In the genomic region with DNA sequence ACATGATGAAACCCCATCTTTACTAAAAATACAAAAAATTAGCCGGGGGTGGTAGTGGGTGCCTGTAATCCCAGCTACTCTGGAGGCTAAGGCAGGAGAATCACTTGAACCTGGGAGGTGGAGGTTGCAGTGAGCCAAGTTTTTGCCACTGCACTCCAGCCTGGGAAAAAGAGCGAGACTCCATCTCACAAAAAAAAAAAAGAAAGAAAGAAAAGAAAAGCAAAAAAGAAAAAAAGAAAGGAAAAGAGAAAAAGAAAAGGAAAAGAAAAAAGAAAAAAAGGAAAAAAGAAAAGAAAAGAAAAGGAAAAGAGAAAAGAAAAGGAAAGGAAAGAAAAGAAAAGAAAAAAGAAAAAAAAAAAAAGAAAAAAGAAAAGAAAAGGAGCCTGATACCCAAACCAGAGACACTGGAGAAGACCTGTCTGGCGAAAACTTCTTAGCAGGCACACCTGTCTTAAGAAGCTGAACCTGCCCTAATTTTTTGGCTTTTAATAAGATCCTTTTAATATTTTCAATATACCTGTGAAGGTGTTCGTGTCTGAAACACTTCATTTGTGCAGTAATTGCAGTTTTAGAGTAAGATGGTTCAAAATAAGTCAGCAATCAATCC, we compare ENCODE assay signal across 21 cellular contexts.
"Had no signal": no experiment of that assay in that cellular context is flagged by ENCODE, and none has a peak within 500 bp of the region (broad histone marks: within the 10 kb centered on the region; RNA-seq: fewer than 3 reads in every experiment).

No MANE protein-coding gene starts in this region.

- H3K9me3 ChIP-seq: suprapubic skin, thoracic aorta, tibial artery, upper lobe of right lung had no signal

- ATAC-seq: natural killer cell treated with Interleukin-12 subunit alpha and Interleukin-12 subunit beta and Interleukin-15 and Interleukin-18, amount 100 ng/mL, for 72 hours; right cardiac atrium; sciatic nerve; stimulated activated effector memory CD8-positive, alpha-beta T cell treated with anti-CD3 and anti-CD28 coated beads, Interleukin-12 subunit alpha, Interleukin-12 subunit beta, amount 100 ng/mL, for 72 hours; upper lobe of right lung had no signal

- H3K27me3 ChIP-seq: ovary, tibial artery, upper lobe of right lung had no signal

- H3K27ac ChIP-seq: hepatocyte, left ventricle myocardium inferior, ovary, skin epidermis, suprapubic skin, thoracic aorta, tibial artery, upper lobe of right lung had no signal

- H3K36me3 ChIP-seq: left ventricle myocardium inferior, ovary, suprapubic skin, thoracic aorta, tibial artery, upper lobe of right lung had no signal

- H3K4me3 Mint-ChIP-seq: mesothelial cell of epicardium; naive B cell; natural killer cell treated with Interleukin-12 subunit alpha and Interleukin-12 subunit beta and Interleukin-15 and Interleukin-18, amount 100 ng/mL, for 72 hours; stimulated activated effector memory CD8-positive, alpha-beta T cell treated with anti-CD3 and anti-CD28 coated beads, Interleukin-12 subunit alpha, Interleukin-12 subunit beta, amount 100 ng/mL, for 72 hours; stimulated activated naive CD8-positive, alpha-beta T cell treated with anti-CD3 and anti-CD28 coated beads, Interleukin-15, Interleukin-2, amounts not matched to agents 100 ng/mL and 50 ng/mL, for 24 hours had no signal

- H3K36me3 Mint-ChIP-seq: mesothelial cell of epicardium; naive B cell; natural killer cell treated with Interleukin-12 subunit alpha and Interleukin-12 subunit beta and Interleukin-15 and Interleukin-18, amount 100 ng/mL, for 72 hours; stimulated activated effector memory CD8-positive, alpha-beta T cell treated with anti-CD3 and anti-CD28 coated beads, Interleukin-12 subunit alpha, Interleukin-12 subunit beta, amount 100 ng/mL, for 72 hours had no signal

- DNase-seq: left ventricle myocardium inferior; mesendoderm; naive B cell; ovary; right cardiac atrium; stimulated activated CD4-positive, alpha-beta T cell treated with anti-CD3 and anti-CD28 coated beads, Interleukin-4, amount 100 ng/mL, for 24 hours; stimulated activated naive CD4-positive, alpha-beta T cell; tibial artery; trophoblast cell; upper lobe of right lung had no signal

- H3K4me3 ChIP-seq: hepatocyte, left ventricle myocardium inferior, lung, ovary, skin epidermis, suprapubic skin, thoracic aorta, tibial artery, upper lobe of right lung had no signal

- H3K27ac Mint-ChIP-seq: mesothelial cell of epicardium; naive B cell; natural killer cell treated with Interleukin-12 subunit alpha and Interleukin-12 subunit beta and Interleukin-15 and Interleukin-18, amount 100 ng/mL, for 72 hours; progenitor cell of endocrine pancreas; stimulated activated effector memory CD8-positive, alpha-beta T cell treated with anti-CD3 and anti-CD28 coated beads, Interleukin-12 subunit alpha, Interleukin-12 subunit beta, amount 100 ng/mL, for 72 hours; stimulated activated naive CD8-positive, alpha-beta T cell treated with anti-CD3 and anti-CD28 coated beads, Interleukin-15, Interleukin-2, amounts not matched to agents 100 ng/mL and 50 ng/mL, for 24 hours had no signal

- H3K4me1 Mint-ChIP-seq: naive B cell; stimulated activated effector memory CD8-positive, alpha-beta T cell treated with anti-CD3 and anti-CD28 coated beads, Interleukin-12 subunit alpha, Interleukin-12 subunit beta, amount 100 ng/mL, for 72 hours had no signal

- H3K4me1 ChIP-seq: left ventricle myocardium inferior, suprapubic skin, tibial artery, upper lobe of right lung had no signal

- H3K27me3 Mint-ChIP-seq: naive B cell; natural killer cell treated with Interleukin-12 subunit alpha and Interleukin-12 subunit beta and Interleukin-15 and Interleukin-18, amount 100 ng/mL, for 72 hours; stimulated activated naive CD8-positive, alpha-beta T cell treated with anti-CD3 and anti-CD28 coated beads, Interleukin-15, Interleukin-2, amounts not matched to agents 100 ng/mL and 50 ng/mL, for 24 hours had no signal
